8 cellular contexts compared by ENCODE assay signal in genomic region chr5:179907570-179908324, GRCh38. TPM values are rescaled to one million over a fixed set of nuclear protein-coding genes. Genes with fewer than 3 reads are reported as not detected.
DNase-seq lines count a peak whose midpoint lies in the region; TF ChIP-seq lines count a peak whose summit lies in the region.

TBC1D9B (minus strand) TSS chr5:179907897; CDS start chr5:179907821, 76 bp downstream.

- H3K36me3 Mint-ChIP-seq in activated naive CD4-positive, alpha-beta T cell treated with anti-CD3 and anti-CD28 coated beads, Interleukin-2, amount 50 U/mL, for 24 hours = peaks cover 7% of the 10 kb centered on the region

- peak within 1 kb of the TSS; percentile 30 for H3K27ac Mint-ChIP-seq in activated naive CD4-positive, alpha-beta T cell treated with anti-CD3 and anti-CD28 coated beads, Interleukin-2, amount 50 U/mL, for 24 hours

- H2AFZ ChIP-seq in SK-N-SH (ENCODE audit: low read depth) (peak within 1 kb of the TSS; percentile 83), osteoblast (ENCODE audit: low read length) (peak within 1 kb of the TSS; percentile 98)

- peak within 1 kb of the TSS; percentile 89 for H3K4me3 Mint-ChIP-seq in activated naive CD4-positive, alpha-beta T cell treated with anti-CD3 and anti-CD28 coated beads, Interleukin-2, amount 50 U/mL, for 24 hours

- H4K20me1 ChIP-seq in SK-N-SH (ENCODE audit: insufficient read depth) = peaks cover 16% of the 10 kb centered on the region; the same call in 1 of the 2 replicates
- H4K20me1 ChIP-seq in osteoblast (ENCODE audit: insufficient read depth, low read length) = peaks cover 21% of the 10 kb centered on the region

- no peaks in the 10 kb centered on the region for H3K9me3 ChIP-seq in SK-N-SH
- H3K9me3 ChIP-seq in osteoblast (ENCODE audit: low read depth, low read length) = no peaks in the 10 kb centered on the region

- TF ChIP-seq RAD21 in SK-N-SH (IDR thresholded peaks at IDR 0.05; ENCODE audit: low read length) = peak; percentile 10; the same call in 1 of the 2 replicates

- no peaks in the 10 kb centered on the region for H3K27me3 ChIP-seq in SK-N-SH (ENCODE audit: insufficient read depth)
- H3K27me3 ChIP-seq in osteoblast (ENCODE audit: insufficient read depth, low read length) = no peaks in the 10 kb centered on the region

- peaks cover 0 to 9% of the 10 kb centered on the region in 2 experiments; a peak in 2 of 4 replicates for H3K4me1 ChIP-seq in SK-N-SH (ENCODE audit: control insufficient read depth in 1 of 2, insufficient read depth in 2 of 2, low read depth in 1 of 2, low read length in 1 of 2)
- H3K4me1 ChIP-seq in osteoblast (ENCODE audit: insufficient read depth, low read length) = peaks cover 6% of the 10 kb centered on the region

- no peaks in the 10 kb centered on the region for H3K27me3 Mint-ChIP-seq in activated naive CD4-positive, alpha-beta T cell treated with anti-CD3 and anti-CD28 coated beads, Interleukin-2, amount 50 U/mL, for 24 hours

- H3K27ac ChIP-seq in SK-N-SH (ENCODE audit: low read depth in 2 of 2, low read length in 1 of 2) = peak within 1 kb of the TSS in 1 of 2 experiments; percentile 70; a peak in 2 of 4 replicates
- H3K27ac ChIP-seq in osteoblast (ENCODE audit: low read depth, low read length) = peak within 1 kb of the TSS; percentile 37
- peak within 1 kb of the TSS; percentile 64 for H3K27ac ChIP-seq in temporal lobe (ENCODE audit: low read depth, low read length)

- CTCF ChIA-PET in SK-N-SH (lab: Yijun Ruan, JAX) = interaction anchor here (0.6 to 2.3 kb wide), 21 partner anchors 9 to 183 kb away, joined by 3 to 16 read pairs (median 5); no protein-coding TSS in a partner anchor

- no peaks in the 10 kb centered on the region for H3K9me3 Mint-ChIP-seq in activated naive CD4-positive, alpha-beta T cell treated with anti-CD3 and anti-CD28 coated beads, Interleukin-2, amount 50 U/mL, for 24 hours

- peak; percentile 30 for DNase-seq in DMS114 treated with DMSO at 0.1 percent for 48 hours (lab: John Stamatoyannopoulos, UW; ENCODE audit: unreplicated experiment)
- DNase-seq in GM20000 (ENCODE audit: low spot score) = peak; percentile 95
- DNase-seq in HT1080 (ENCODE audit: low read depth) = no peak
- DNase-seq in SK-N-SH = peak; percentile 96
- no peak for DNase-seq in glomerular endothelial cell (ENCODE audit: extremely low read depth, low read depth, low spot score)
- peak; percentile 98 for DNase-seq in osteoblast (ENCODE audit: insufficient read length, low spot score, missing footprints)

- POLR2A ChIA-PET in SK-N-SH (lab: Yijun Ruan, JAX) = interaction anchor here (0.6 kb wide), 1 partner anchor 15 kb away, joined by 3 read pairs; no protein-coding TSS in a partner anchor

- H3K4me2 ChIP-seq in SK-N-SH (peak within 1 kb of the TSS; percentile 98), osteoblast (ENCODE audit: insufficient read depth, low read length) (peak within 1 kb of the TSS; percentile 93)

- 57% methylated on average over 12 of the region's 102 CpGs for WGBS in SK-N-SH (ENCODE audit: low lambda C conversion rate)

- H3F3A ChIP-seq in SK-N-SH (replicated peaks; ENCODE audit: insufficient read depth) = no peaks in the 10 kb centered on the region

- H3K36me3 ChIP-seq in SK-N-SH (replicated peaks in 1 of 2; ENCODE audit: control insufficient read depth in 1 of 2, insufficient read depth in 2 of 2, low read length in 1 of 2) = peaks cover 17 to 20% of the 10 kb centered on the region in 2 experiments
- H3K36me3 ChIP-seq in osteoblast (ENCODE audit: insufficient read depth, low read length) = peaks cover 19% of the 10 kb centered on the region

- H3K4me1 Mint-ChIP-seq in activated naive CD4-positive, alpha-beta T cell treated with anti-CD3 and anti-CD28 coated beads, Interleukin-2, amount 50 U/mL, for 24 hours = peaks cover 24% of the 10 kb centered on the region

- TF ChIP-seq EP300 in SK-N-SH (IDR thresholded peaks at IDR 0.05; ENCODE audit: borderline replicate concordance in 1 of 2, low read depth in 1 of 2, low read length in 1 of 2) = no peak

- TF ChIP-seq CTCF in GM20000 (IDR thresholded peaks at IDR 0.05; ENCODE audit: extremely low read depth, missing control alignments) (peak; percentile 58), SK-N-SH (IDR thresholded peaks at IDR 0.05) (peak; percentile 31), osteoblast (IDR thresholded peaks at IDR 0.05; ENCODE audit: extremely low read depth, low read depth, low read length) (peak; percentile 5)

- H3K4me3 ChIP-seq in SK-N-SH (ENCODE audit: low read depth in 2 of 2, low read length in 1 of 2) (peak within 1 kb of the TSS; percentile 56 to 76), osteoblast (ENCODE audit: insufficient read depth, low read length) (peak within 1 kb of the TSS; percentile 86)

- H3K9me2 ChIP-seq in SK-N-SH = no peaks in the 10 kb centered on the region

- peaks cover 35% of the 10 kb centered on the region for H3K79me2 ChIP-seq in SK-N-SH (ENCODE audit: insufficient read depth)
- H3K79me2 ChIP-seq in osteoblast (ENCODE audit: insufficient read depth, low read length) = peaks cover 35% of the 10 kb centered on the region

- H3K9ac ChIP-seq in SK-N-SH = peak within 1 kb of the TSS; percentile 68

TF ChIP-seq in SK-N-SH, 30 proteins besides CTCF, POLR2A, EP300 and RAD21:
- TF ChIP-seq MXI1 (IDR thresholded peaks at IDR 0.05; ENCODE audit: low read depth, low read length) = peak; percentile 64; the same call in 1 of the 2 replicates
- TF ChIP-seq TAF1 (IDR thresholded peaks at IDR 0.05; ENCODE audit: borderline replicate concordance, low read depth, low read length) = 0 out of 2 replicates have a peak, but pooled peaks have one; percentile 16
- no peak for TF ChIP-seq GATA2 (CRISPR knock-in tag; IDR thresholded peaks at IDR 0.05)
- TF ChIP-seq SIN3A (IDR thresholded peaks at IDR 0.05; ENCODE audit: borderline replicate concordance, low read depth, low read length) = peak; percentile 29; the same call in 1 of the 2 replicates
- no peak for TF ChIP-seq RXRA (IDR thresholded peaks at IDR 0.05; ENCODE audit: borderline replicate concordance, low read depth)
- TF ChIP-seq, protein P1, sequence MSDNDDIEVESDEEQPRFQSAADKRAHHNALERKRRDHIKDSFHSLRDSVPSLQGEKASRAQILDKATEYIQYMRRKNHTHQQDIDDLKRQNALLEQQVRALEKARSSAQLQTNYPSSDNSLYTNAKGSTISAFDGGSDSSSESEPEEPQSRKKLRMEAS (IDR thresholded peaks at IDR 0.05; ENCODE audit: low read depth) = peak; percentile 23; the same call in 1 of the 2 replicates
- TF ChIP-seq JUND (IDR thresholded peaks at IDR 0.05) = no peak
- TF ChIP-seq SMC3 (IDR thresholded peaks at IDR 0.05; ENCODE audit: low read depth, low read length) = 0 out of 2 replicates have a peak, but pooled peaks have one; percentile 9
- no peak for TF ChIP-seq NFIC (IDR thresholded peaks at IDR 0.05; ENCODE audit: borderline replicate concordance)
- peak; percentile 33; the same call in 1 of the 2 replicates for TF ChIP-seq POLR2AphosphoS5 (IDR thresholded peaks at IDR 0.05; ENCODE audit: low read depth, low read length)
TF ChIP-seq in SK-N-SH: peak in this region for 6.

RNA-seq across cellular contexts. Expression of gene TBC1D9B, which starts in this region (rescaled TPM):
- 46.2 and 46.6 TPM in 2 replicates for total RNA-seq in HT1080 (2014; rRNA removed; shearing (Covaris generic))
- polyA plus RNA-seq in HT1080 (2015; cell fraction: cytosol; rRNA removed) = 61.7 and 63.7 TPM in 2 replicates
- 127 and 141 TPM in 2 replicates for polyA plus RNA-seq in HT1080 (2015; cell fraction: nucleus; rRNA removed)
- polyA plus RNA-seq in SK-N-SH (2012; rRNA removed) = 75.6 and 76.1 TPM in 2 replicates
- 34.7 and 51.3 TPM in 2 replicates for polyA plus RNA-seq in SK-N-SH (2012; cell fraction: cytosol; rRNA removed)
- 214 and 216 TPM in 2 replicates for polyA plus RNA-seq in SK-N-SH (2012; cell fraction: nucleus; rRNA removed)
- total RNA-seq in glomerular endothelial cell (94.2 and 131 TPM in 2 replicates), osteoblast (89.4 and 90.2 TPM in 2 replicates), temporal lobe (31.0 TPM)

Comparison
In these comparisons a context has a peak if more than half of its experiments do, and no peak if none do; other contexts are left out.
1. DNase-seq: peak in DMS114 treated with DMSO at 0.1 percent for 48 hours (single experiment), GM20000 (single experiment), SK-N-SH (single experiment) and osteoblast (single experiment); none in HT1080 (single experiment) and glomerular endothelial cell (single experiment).
2. CTCF ChIP-seq: peak in every context shown above with its lines; median percentile 58 in GM20000; 31 in SK-N-SH; 5 in osteoblast.